In genomic region chr6:45049188-45049843, GRCh38 we compare ENCODE assay signal across 9 cellular contexts.
A peak's percentile ranks its signal among the peaks of the same experiment; 100 is the strongest.
DNase-seq lines count a peak whose midpoint lies in the region; ATAC-seq and TF ChIP-seq lines count a peak whose summit lies in the region.
"Had no signal": no experiment of that assay in that cellular context is flagged by ENCODE, and none has a peak within 500 bp of the region (broad histone marks: within the 10 kb centered on the region; RNA-seq: fewer than 3 reads in every experiment).

No MANE protein-coding gene starts in this region.

- no peak overlapping the region for H3K4me3 ChIP-seq in lower lobe of right lung

- no peaks in the 10 kb centered on the region for H3K27me3 ChIP-seq in lower lobe of right lung (ENCODE audit: low read depth)

- peak; percentile 44; the same call in 1 of the 2 replicates for ATAC-seq in WTC11
- peak; percentile 42 to 55 for ATAC-seq in lower lobe of right lung
- ATAC-seq in left colon, result no peak
- no peak for ATAC-seq in GM21526 (IDR thresholded peaks at IDR 0.05; ENCODE audit: low FRiP score, unreplicated experiment)
- ATAC-seq in HG03565 (IDR thresholded peaks at IDR 0.05; ENCODE audit: unreplicated experiment), result no peak

- H3K4me1 Mint-ChIP-seq in WTC11, result peaks cover 26% of the 10 kb centered on the region
- peaks cover 25% of the 10 kb centered on the region for H3K4me1 Mint-ChIP-seq in activated T-helper 1 cell treated with anti-CD3 and anti-CD28 coated beads, Interleukin-12 subunit alpha, Interleukin-12 subunit beta, Interleukin-2, Interleukin-4 antibody, amounts not matched to agents 30 ng/mL and 10 ng/mL and 1 ng/mL, durations not matched to agents 14 hours and 24 hours and 36 hours (ENCODE audit: low read depth)

- H3K27ac Mint-ChIP-seq in WTC11, result no peak overlapping the region
- no peak overlapping the region for H3K27ac Mint-ChIP-seq in activated T-helper 1 cell treated with anti-CD3 and anti-CD28 coated beads, Interleukin-12 subunit alpha, Interleukin-12 subunit beta, Interleukin-2, Interleukin-4 antibody, amounts not matched to agents 30 ng/mL and 10 ng/mL and 1 ng/mL, durations not matched to agents 14 hours and 24 hours and 36 hours

- intact Hi-C loops in lower lobe of right lung (cut with DNase I) (no loop called here), left colon (cut with DNase I, micrococcal nuclease) (no loop called here)
- intact Hi-C loops in activated T-helper 1 cell treated with anti-CD3 and anti-CD28 coated beads, Interleukin-12 subunit alpha, Interleukin-12 subunit beta, Interleukin-2, Interleukin-4 antibody, amounts not matched to agents 30 ng/mL and 10 ng/mL and 1 ng/mL, durations not matched to agents 14 hours and 24 hours and 36 hours (cut with micrococcal nuclease), result no loop called here

- no peaks in the 10 kb centered on the region for H3K9me3 Mint-ChIP-seq in WTC11
- peaks cover 9% of the 10 kb centered on the region for H3K9me3 Mint-ChIP-seq in activated T-helper 1 cell treated with anti-CD3 and anti-CD28 coated beads, Interleukin-12 subunit alpha, Interleukin-12 subunit beta, Interleukin-2, Interleukin-4 antibody, amounts not matched to agents 30 ng/mL and 10 ng/mL and 1 ng/mL, durations not matched to agents 14 hours and 24 hours and 36 hours

- DNase-seq in Daoy (ENCODE audit: low read depth) (peak; percentile 21), KG1 (lab: John Stamatoyannopoulos, UW) (peak; percentile 49), WTC11 (ENCODE audit: low spot score) (no peak), lower lobe of right lung (no peak), left colon (no peak)
- no peak for DNase-seq in activated T-helper 1 cell treated with anti-CD3 and anti-CD28 coated beads, Interleukin-12 subunit alpha, Interleukin-12 subunit beta, Interleukin-2, Interleukin-4 antibody, amounts not matched to agents 30 ng/mL and 10 ng/mL and 1 ng/mL, durations not matched to agents 14 hours and 24 hours and 36 hours (ENCODE audit: low spot score)
- DNase-seq: NCI-H2107 had no signal

- CTCF ChIA-PET in WTC11 (lab: Charles Lee), result no interaction called here

- no peaks in the 10 kb centered on the region for H3K27me3 Mint-ChIP-seq in WTC11 (ENCODE audit: low read depth)
- no peaks in the 10 kb centered on the region for H3K27me3 Mint-ChIP-seq in activated T-helper 1 cell treated with anti-CD3 and anti-CD28 coated beads, Interleukin-12 subunit alpha, Interleukin-12 subunit beta, Interleukin-2, Interleukin-4 antibody, amounts not matched to agents 30 ng/mL and 10 ng/mL and 1 ng/mL, durations not matched to agents 14 hours and 24 hours and 36 hours (ENCODE audit: insufficient read depth)

- no peaks in the 10 kb centered on the region for H3K4me1 ChIP-seq in lower lobe of right lung

- no peak overlapping the region for H3K27ac ChIP-seq in lower lobe of right lung

- H3K4me3 Mint-ChIP-seq in WTC11, result no peak overlapping the region
- H3K4me3 Mint-ChIP-seq in activated T-helper 1 cell treated with anti-CD3 and anti-CD28 coated beads, Interleukin-12 subunit alpha, Interleukin-12 subunit beta, Interleukin-2, Interleukin-4 antibody, amounts not matched to agents 30 ng/mL and 10 ng/mL and 1 ng/mL, durations not matched to agents 14 hours and 24 hours and 36 hours, result no peak overlapping the region

- no peak for TF ChIP-seq CTCF in WTC11 (IDR thresholded peaks at IDR 0.05)
- TF ChIP-seq CTCF in lower lobe of right lung (IDR thresholded peaks at IDR 0.05), result no peak

- POLR2A ChIA-PET in WTC11 (lab: Charles Lee), result no interaction called here

- H3K36me3 ChIP-seq in lower lobe of right lung, result no peaks in the 10 kb centered on the region

- no peaks in the 10 kb centered on the region for H3K9me3 ChIP-seq in lower lobe of right lung

- H3K36me3 Mint-ChIP-seq in WTC11, result no peaks in the 10 kb centered on the region
- H3K36me3 Mint-ChIP-seq in activated T-helper 1 cell treated with anti-CD3 and anti-CD28 coated beads, Interleukin-12 subunit alpha, Interleukin-12 subunit beta, Interleukin-2, Interleukin-4 antibody, amounts not matched to agents 30 ng/mL and 10 ng/mL and 1 ng/mL, durations not matched to agents 14 hours and 24 hours and 36 hours (ENCODE audit: low read depth), result peaks cover 4% of the 10 kb centered on the region

TF ChIP-seq in WTC11, 78 proteins besides CTCF, POLR2A, EP300 and RAD21:
- no peak for TF ChIP-seq TCF7 (CRISPR knock-in tag; IDR thresholded peaks at IDR 0.05; ENCODE audit: low read depth)
- TF ChIP-seq ZNF121 (CRISPR knock-in tag; IDR thresholded peaks at IDR 0.05), result no peak
- TF ChIP-seq ELF4 (CRISPR knock-in tag; IDR thresholded peaks at IDR 0.05; ENCODE audit: low read depth), result no peak
- TF ChIP-seq ZNF232 (CRISPR knock-in tag; IDR thresholded peaks at IDR 0.05), result no peak

Comparison
In these comparisons a context has a peak if more than half of its experiments do, and no peak if none do; other contexts are left out.
1. DNase-seq: peak in Daoy (single experiment) and KG1 (single experiment); none in WTC11 (single experiment), lower lobe of right lung (single experiment), left colon (0 of 2) and activated T-helper 1 cell treated with anti-CD3 and anti-CD28 coated beads, Interleukin-12 subunit alpha, Interleukin-12 subunit beta, Interleukin-2, Interleukin-4 antibody, amounts not matched to agents 30 ng/mL and 10 ng/mL and 1 ng/mL, durations not matched to agents 14 hours and 24 hours and 36 hours (single experiment).
2. ATAC-seq: peak in WTC11 (single experiment) and lower lobe of right lung (2 of 2); none in left colon (single experiment), GM21526 (single experiment) and HG03565 (single experiment).